ENCODE assay signal across 8 cellular contexts in the genomic region with DNA sequence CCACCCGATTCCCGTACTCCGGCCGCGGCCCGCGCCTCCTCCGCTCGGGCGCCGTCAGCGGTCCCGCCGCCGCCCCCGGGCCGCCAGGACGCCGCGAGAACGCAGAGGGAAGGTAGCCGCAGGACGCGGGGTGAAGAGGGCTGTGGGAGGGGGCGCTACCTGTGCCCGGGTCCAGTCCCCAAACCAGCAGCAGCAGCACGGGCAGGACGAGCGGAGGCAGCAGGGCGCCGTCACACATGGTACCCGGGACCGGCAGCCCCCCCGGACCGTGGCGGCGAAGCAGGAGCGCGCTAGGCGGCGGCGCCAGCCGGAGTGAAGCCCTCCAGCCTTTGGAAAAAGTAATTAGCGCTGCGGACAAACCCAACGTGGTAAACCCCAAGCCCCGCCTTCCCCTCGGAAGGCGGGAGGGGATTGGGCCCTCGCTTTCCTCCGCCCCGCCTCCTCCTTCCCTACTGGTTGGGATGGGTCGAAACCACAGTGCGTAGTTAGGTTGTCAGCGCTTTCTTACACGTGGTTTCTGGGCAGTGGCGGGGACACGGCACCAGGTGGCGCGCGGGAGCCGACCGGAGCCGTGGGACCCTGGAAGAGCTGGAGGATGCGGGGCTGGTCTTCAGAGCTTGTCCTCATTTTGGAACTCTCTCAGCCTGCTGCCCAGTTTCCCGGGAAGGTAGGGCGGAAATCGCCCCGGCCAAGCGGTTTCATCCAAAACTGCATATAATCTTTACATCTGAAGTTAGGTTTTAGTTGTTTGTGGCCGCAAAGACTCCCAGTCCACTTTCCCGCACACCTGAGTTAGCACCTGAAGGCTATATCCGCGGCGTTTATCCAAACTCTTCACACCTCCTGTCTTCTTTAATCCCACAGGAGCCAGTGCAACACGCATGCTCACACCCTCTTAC. TPM values are rescaled to one million over a fixed set of nuclear protein-coding genes. Genes with fewer than 3 reads are reported as not detected.
DNase-seq lines count a peak whose midpoint lies in the region; ATAC-seq lines count a peak whose summit lies in the region.

A gene with protein sequence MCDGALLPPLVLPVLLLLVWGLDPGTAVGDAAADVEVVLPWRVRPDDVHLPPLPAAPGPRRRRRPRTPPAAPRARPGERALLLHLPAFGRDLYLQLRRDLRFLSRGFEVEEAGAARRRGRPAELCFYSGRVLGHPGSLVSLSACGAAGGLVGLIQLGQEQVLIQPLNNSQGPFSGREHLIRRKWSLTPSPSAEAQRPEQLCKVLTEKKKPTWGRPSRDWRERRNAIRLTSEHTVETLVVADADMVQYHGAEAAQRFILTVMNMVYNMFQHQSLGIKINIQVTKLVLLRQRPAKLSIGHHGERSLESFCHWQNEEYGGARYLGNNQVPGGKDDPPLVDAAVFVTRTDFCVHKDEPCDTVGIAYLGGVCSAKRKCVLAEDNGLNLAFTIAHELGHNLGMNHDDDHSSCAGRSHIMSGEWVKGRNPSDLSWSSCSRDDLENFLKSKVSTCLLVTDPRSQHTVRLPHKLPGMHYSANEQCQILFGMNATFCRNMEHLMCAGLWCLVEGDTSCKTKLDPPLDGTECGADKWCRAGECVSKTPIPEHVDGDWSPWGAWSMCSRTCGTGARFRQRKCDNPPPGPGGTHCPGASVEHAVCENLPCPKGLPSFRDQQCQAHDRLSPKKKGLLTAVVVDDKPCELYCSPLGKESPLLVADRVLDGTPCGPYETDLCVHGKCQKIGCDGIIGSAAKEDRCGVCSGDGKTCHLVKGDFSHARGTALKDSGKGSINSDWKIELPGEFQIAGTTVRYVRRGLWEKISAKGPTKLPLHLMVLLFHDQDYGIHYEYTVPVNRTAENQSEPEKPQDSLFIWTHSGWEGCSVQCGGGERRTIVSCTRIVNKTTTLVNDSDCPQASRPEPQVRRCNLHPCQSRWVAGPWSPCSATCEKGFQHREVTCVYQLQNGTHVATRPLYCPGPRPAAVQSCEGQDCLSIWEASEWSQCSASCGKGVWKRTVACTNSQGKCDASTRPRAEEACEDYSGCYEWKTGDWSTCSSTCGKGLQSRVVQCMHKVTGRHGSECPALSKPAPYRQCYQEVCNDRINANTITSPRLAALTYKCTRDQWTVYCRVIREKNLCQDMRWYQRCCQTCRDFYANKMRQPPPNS (minus strand): TSS at position 314 of the 899 bp plus-strand sequence. CDS start 76 bp downstream, at position 238.

- intact Hi-C loops in dendritic cell treated with granulocyte-macrophage colony-stimulating factor and Interleukin-4, amounts not matched to agents 40 ng/mL and 50 ng/mL, for 4 days (cut with micrococcal nuclease) = loop anchor here (1.0 kb wide), 1 partner anchor 8 kb away; no protein-coding TSS in a partner anchor

- ATAC-seq in GM18502 (IDR thresholded peaks at IDR 0.05; ENCODE audit: poor library complexity, unreplicated experiment) (peak; percentile 98), HG02981 (IDR thresholded peaks at IDR 0.05; ENCODE audit: unreplicated experiment) (peak; percentile 95), left lobe of liver (peak; percentile 92)

- H3K36me3 Mint-ChIP-seq in dendritic cell treated with granulocyte-macrophage colony-stimulating factor and Interleukin-4, amounts not matched to agents 40 ng/mL and 50 ng/mL, for 4 days (ENCODE audit: low read depth) = no peaks in the 10 kb centered on the region

- H3K4me1 Mint-ChIP-seq in dendritic cell treated with granulocyte-macrophage colony-stimulating factor and Interleukin-4, amounts not matched to agents 40 ng/mL and 50 ng/mL, for 4 days (ENCODE audit: low read depth) = peaks cover 19% of the 10 kb centered on the region

- peak; percentile 75 for DNase-seq in NCI-H2227 (lab: John Stamatoyannopoulos, UW; ENCODE audit: unreplicated experiment)
- peak; percentile 93 for DNase-seq in activated CD4-positive, alpha-beta T cell treated with anti-CD3 and anti-CD28 coated beads, Interleukin-2, amount 50 U/mL, for 1 hour
- DNase-seq in left lobe of liver (ENCODE audit: low spot score) = peak; percentile 97
- peak; percentile 89 to 93 for DNase-seq in stimulated activated CD4-positive, alpha-beta T cell treated with anti-CD3 and anti-CD28 coated beads, Interleukin-1b, Interleukin-23, amount 100 ng/mL, for 4 hours (ENCODE audit: low read depth in 2 of 2)
- no peak for DNase-seq in OCI-M1 (lab: John Stamatoyannopoulos, UW)

- peaks cover 68% of the 10 kb centered on the region for H3K27me3 Mint-ChIP-seq in dendritic cell treated with granulocyte-macrophage colony-stimulating factor and Interleukin-4, amounts not matched to agents 40 ng/mL and 50 ng/mL, for 4 days

- H3K4me3 Mint-ChIP-seq in dendritic cell treated with granulocyte-macrophage colony-stimulating factor and Interleukin-4, amounts not matched to agents 40 ng/mL and 50 ng/mL, for 4 days = peak within 1 kb of the TSS; percentile 62

- no peaks in the 10 kb centered on the region for H3K9me3 Mint-ChIP-seq in dendritic cell treated with granulocyte-macrophage colony-stimulating factor and Interleukin-4, amounts not matched to agents 40 ng/mL and 50 ng/mL, for 4 days

- H3K27ac Mint-ChIP-seq in dendritic cell treated with granulocyte-macrophage colony-stimulating factor and Interleukin-4, amounts not matched to agents 40 ng/mL and 50 ng/mL, for 4 days = no peak within 1 kb of the TSS

RNA-seq across cellular contexts. Expression of the gene that starts here (rescaled TPM):
- total RNA-seq in left lobe of liver = 22.4 TPM
